16 cellular contexts compared by ENCODE assay signal in genomic region chr7:47782022-47782421, GRCh38.
A peak's percentile ranks its signal among the peaks of the same experiment; 100 is the strongest.
DNase-seq lines count a peak whose midpoint lies in the region; ATAC-seq and TF ChIP-seq lines count a peak whose summit lies in the region.
"Had no signal": no experiment of that assay in that cellular context is flagged by ENCODE, and none has a peak within 500 bp of the region (broad histone marks: within the 10 kb centered on the region; RNA-seq: fewer than 3 reads in every experiment).

No MANE protein-coding gene starts in this region.

- H3K9me2 ChIP-seq in PC-3 (replicated peaks; ENCODE audit: low read length): no peaks in the 10 kb centered on the region

- H3K4me3 ChIP-seq in Caco-2 (ENCODE audit: low read depth, low read length) (no peak overlapping the region), PC-3 (ENCODE audit: low read length) (no peak overlapping the region), choroid plexus epithelial cell (ENCODE audit: low read depth, low read length) (no peak overlapping the region)
- H3K4me3 ChIP-seq: right lobe of liver had no signal

- no peaks in the 10 kb centered on the region for H3K79me2 ChIP-seq in PC-3 (ENCODE audit: low read length)

- no peaks in the 10 kb centered on the region for H4K20me1 ChIP-seq in PC-3 (ENCODE audit: low read length)

- peak overlapping the region; percentile 49 for H3K27ac Mint-ChIP-seq in Caco-2 (ENCODE audit: unreplicated experiment)
- H3K27ac Mint-ChIP-seq: CD8-positive, alpha-beta memory T cell had no signal

- peaks cover 10% of the 10 kb centered on the region for H3F3A ChIP-seq in PC-3 (ENCODE audit: low read length, unreplicated experiment)

- DNase-seq in Caco-2 (no peak), PC-3 (no peak), choroid plexus epithelial cell (ENCODE audit: low read depth) (peak; percentile 58), myocyte (ENCODE audit: low read depth) (peak; percentile 61), NCI-H748 treated with DMSO at 0.1 percent for 48 hours (lab: John Stamatoyannopoulos, UW) (no peak)
- no peak for DNase-seq in stimulated activated CD4-positive, alpha-beta T cell treated with anti-CD3 and anti-CD28 coated beads, Interleukin-4, amount 100 ng/mL, for 24 hours
- DNase-seq: activated CD4-positive, alpha-beta T cell treated with anti-CD3 and anti-CD28 coated beads for 1 hour; activated gamma-delta T cell; CD8-positive, alpha-beta memory T cell; hippocampal formation; midbrain; NCI-H187; right lobe of liver; stimulated activated CD4-positive, alpha-beta T cell treated with anti-CD3 and anti-CD28 coated beads, Interleukin-2, amount 100 ng/mL, for 24 hours had no signal

- H2AFZ ChIP-seq in PC-3 (ENCODE audit: low read length): no peak overlapping the region

- peak overlapping the region; percentile 55 for H3K27ac ChIP-seq in PC-3 (ENCODE audit: low read length)
- H3K27ac ChIP-seq: right lobe of liver had no signal

- no peak overlapping the region for H3K9ac ChIP-seq in PC-3 (ENCODE audit: low read length)

- peaks cover 63% of the 10 kb centered on the region for H3K4me1 Mint-ChIP-seq in Caco-2 (ENCODE audit: low read depth, unreplicated experiment)
- H3K4me1 Mint-ChIP-seq: CD8-positive, alpha-beta memory T cell had no signal

- intact Hi-C loops in Caco-2 (cut with micrococcal nuclease; ENCODE audit: unreplicated experiment): no loop called here
- intact Hi-C loops in PC-3 (cut with micrococcal nuclease): loop anchor here (5.0 kb wide), 1 partner anchor 115 kb away; no protein-coding TSS in a partner anchor

- H3K4me1 ChIP-seq in Caco-2 (peaks cover 85% of the 10 kb centered on the region), PC-3 (ENCODE audit: insufficient read depth, low read length) (peaks cover 63% of the 10 kb centered on the region)

- no peaks in the 10 kb centered on the region for H3K27me3 Mint-ChIP-seq in Caco-2 (ENCODE audit: insufficient read depth, unreplicated experiment)

- POLR2A ChIA-PET in Caco-2 (lab: Charles Lee) (no interaction called here), PC-3 (lab: Charles Lee; ENCODE audit: unreplicated experiment) (no interaction called here)

- no peak for TF ChIP-seq CTCF in Caco-2 (IDR thresholded peaks at IDR 0.05; ENCODE audit: insufficient read depth in 1 of 2, low read depth in 1 of 2, low read length in 1 of 2, severe bottlenecking in 1 of 2, unreplicated experiment in 1 of 2)
- no peak for TF ChIP-seq CTCF in PC-3 (conservative IDR thresholded peaks at IDR 0.05; ENCODE audit: low read depth, low read length)
- no peak for TF ChIP-seq CTCF in choroid plexus epithelial cell (conservative IDR thresholded peaks at IDR 0.05; ENCODE audit: low read depth, low read length)

- H3K36me3 Mint-ChIP-seq in Caco-2 (ENCODE audit: insufficient read depth, unreplicated experiment): peaks cover 12% of the 10 kb centered on the region
- H3K36me3 Mint-ChIP-seq: CD8-positive, alpha-beta memory T cell had no signal

- H3K4me3 Mint-ChIP-seq in Caco-2 (ENCODE audit: unreplicated experiment): no peak overlapping the region
- H3K4me3 Mint-ChIP-seq: CD8-positive, alpha-beta memory T cell had no signal

- BruUV-seq in Caco-2 (replicated peaks; lab: Mats Ljungman, UMichigan): no TSS peak
- BruUV-seq in PC-3 (replicated peaks; lab: Mats Ljungman, UMichigan): no TSS peak

- ATAC-seq in PC-3 (no peak), HG03025 (IDR thresholded peaks at IDR 0.05; ENCODE audit: low FRiP score, unreplicated experiment) (no peak), GM18517 (IDR thresholded peaks at IDR 0.05; ENCODE audit: unreplicated experiment) (no peak)
- ATAC-seq: right lobe of liver had no signal

- H3K9me3 ChIP-seq in Caco-2: no peaks in the 10 kb centered on the region
- no peaks in the 10 kb centered on the region for H3K9me3 ChIP-seq in PC-3 (ENCODE audit: low read length)
- H3K9me3 ChIP-seq: right lobe of liver had no signal

- no peak overlapping the region for H3K4me2 ChIP-seq in PC-3 (ENCODE audit: low read length)

- no peaks in the 10 kb centered on the region for H3K36me3 ChIP-seq in Caco-2 (ENCODE audit: control insufficient read depth, insufficient read depth, low read length)
- no peaks in the 10 kb centered on the region for H3K36me3 ChIP-seq in PC-3 (ENCODE audit: low read depth, low read length)
- H3K36me3 ChIP-seq: right lobe of liver had no signal

- H3K9me3 Mint-ChIP-seq in Caco-2 (ENCODE audit: unreplicated experiment): no peaks in the 10 kb centered on the region
- H3K9me3 Mint-ChIP-seq: CD8-positive, alpha-beta memory T cell had no signal

- H3K27me3 ChIP-seq in Caco-2 (replicated peaks; ENCODE audit: control insufficient read depth, insufficient read depth, low read length) (no peaks in the 10 kb centered on the region), PC-3 (ENCODE audit: low read length) (no peaks in the 10 kb centered on the region)
- H3K27me3 ChIP-seq: right lobe of liver had no signal

- CTCF ChIA-PET in Caco-2 (lab: Charles Lee) (no interaction called here), PC-3 (lab: Charles Lee) (no interaction called here)

Comparison
In these comparisons a context has a peak if more than half of its experiments do, and no peak if none do; other contexts are left out.
1. DNase-seq: peak in choroid plexus epithelial cell (single experiment) and myocyte (single experiment); none in Caco-2 (0 of 2), PC-3 (single experiment), NCI-H748 treated with DMSO at 0.1 percent for 48 hours (single experiment) and stimulated activated CD4-positive, alpha-beta T cell treated with anti-CD3 and anti-CD28 coated beads, Interleukin-4, amount 100 ng/mL, for 24 hours (single experiment).